17 cellular contexts compared by ENCODE assay signal in genomic region chr1:156738407-156738806, GRCh38. TPM values are rescaled to one million over a fixed set of nuclear protein-coding genes. Genes with fewer than 3 reads are reported as not detected.
DNase-seq lines count a peak whose midpoint lies in the region; ATAC-seq and TF ChIP-seq lines count a peak whose summit lies in the region.
"Had no signal": no experiment of that assay in that cellular context is flagged by ENCODE, and none has a peak within 500 bp of the region (broad histone marks: within the 10 kb centered on the region; RNA-seq: fewer than 3 reads in every experiment).

No MANE protein-coding gene starts in this region.

- no peak overlapping the region for H2BK120ac ChIP-seq in H9 (ENCODE audit: low read depth, low read length, poor library complexity, severe bottlenecking)

- H3K4me1 Mint-ChIP-seq in activated CD8-positive, alpha-beta memory T cell treated with anti-CD3 and anti-CD28 coated beads, Interleukin-2, amount 10 ng/mL, durations not matched to agents 7 days and 5 days, result peaks cover 40% of the 10 kb centered on the region
- peaks cover 3 to 36% (median 21%) of the 10 kb centered on the region in 4 donors for H3K4me1 Mint-ChIP-seq in CD4-positive, CD25-positive, alpha-beta regulatory T cell
- H3K4me1 Mint-ChIP-seq in H9, result peaks cover 14 to 19% of the 10 kb centered on the region in 2 experiments
- H3K4me1 Mint-ChIP-seq in memory B cell, result peaks cover 14% of the 10 kb centered on the region
- H3K4me1 Mint-ChIP-seq in T-cell, result peaks cover 31 to 37% (median 35%) of the 10 kb centered on the region in 3 donors

- no peak for DNase-seq in activated CD8-positive, alpha-beta memory T cell treated with anti-CD3 and anti-CD28 coated beads, Interleukin-2, amount 10 ng/mL, durations not matched to agents 7 days and 5 days
- no peak for DNase-seq in activated CD8-positive, alpha-beta memory T cell treated with anti-CD3 and anti-CD28 coated beads, Interleukin-2, amount 50 U/mL, for 48 hours
- DNase-seq in CD4-positive, CD25-positive, alpha-beta regulatory T cell, result no peak
- no peak for DNase-seq in H9
- DNase-seq in memory B cell (ENCODE audit: low spot score in 2 of 2), result no peak
- DNase-seq in D341Med (ENCODE audit: low spot score), result no peak
- no peak for DNase-seq in NCI-H1930 (lab: John Stamatoyannopoulos, UW)
- DNase-seq in T-cell, result no peak
- DNase-seq: AML-193, DMS153, EL, H7, NCI-H1436, NCI-H2081, NCI-H510A treated with DMSO at 0.1 percent for 48 hours, SHP77 treated with DMSO at 0.1 percent for 48 hours had no signal

- H3K27ac Mint-ChIP-seq in activated CD8-positive, alpha-beta memory T cell treated with anti-CD3 and anti-CD28 coated beads, Interleukin-2, amount 10 ng/mL, durations not matched to agents 7 days and 5 days, result peak overlapping the region; percentile 26
- H3K27ac Mint-ChIP-seq in CD4-positive, CD25-positive, alpha-beta regulatory T cell, result peak overlapping the region in 2 of 3 donors; percentile 31 to 68
- H3K27ac Mint-ChIP-seq in H9, result peak overlapping the region in 2 of 3 experiments; percentile 23 to 37; a peak in 1 of 7 replicates
- H3K27ac Mint-ChIP-seq in memory B cell, result peak overlapping the region; percentile 31
- peak overlapping the region in 1 of 2 donors; percentile 11 for H3K27ac Mint-ChIP-seq in T-cell

- no peaks in the 10 kb centered on the region for H3K79me1 ChIP-seq in H9 (ENCODE audit: insufficient read depth, low read depth, low read length, poor library complexity, severe bottlenecking)

- H2AFZ ChIP-seq in H9 (ENCODE audit: low read length), result no peak overlapping the region

- no peak overlapping the region for H3K4me3 Mint-ChIP-seq in activated CD8-positive, alpha-beta memory T cell treated with anti-CD3 and anti-CD28 coated beads, Interleukin-2, amount 10 ng/mL, durations not matched to agents 7 days and 5 days
- peak overlapping the region in 2 of 4 donors; percentile 66 to 80 for H3K4me3 Mint-ChIP-seq in CD4-positive, CD25-positive, alpha-beta regulatory T cell
- H3K4me3 Mint-ChIP-seq in H9 (no peak overlapping the region; a peak in 1 of 5 replicates), memory B cell (no peak overlapping the region), T-cell (no peak overlapping the region)

- no peak overlapping the region for H3K4me2 ChIP-seq in H9 (ENCODE audit: insufficient read depth, insufficient read length, low read length)
- H3K4me2 ChIP-seq: A549 had no signal

- no peak overlapping the region for H3K4me3 ChIP-seq in CD4-positive, CD25-positive, alpha-beta regulatory T cell (ENCODE audit: low read depth, low read length)
- H3K4me3 ChIP-seq: A549 had no signal

- peaks cover 31% of the 10 kb centered on the region for H3K36me3 Mint-ChIP-seq in activated CD8-positive, alpha-beta memory T cell treated with anti-CD3 and anti-CD28 coated beads, Interleukin-2, amount 10 ng/mL, durations not matched to agents 7 days and 5 days
- H3K36me3 Mint-ChIP-seq in CD4-positive, CD25-positive, alpha-beta regulatory T cell, result peaks cover 27% of the 10 kb centered on the region
- H3K36me3 Mint-ChIP-seq in H9 (ENCODE audit: insufficient read depth in 1 of 3, low read depth in 3 of 3) (peaks cover 7 to 32% (median 28%) of the 10 kb centered on the region in 3 experiments; a peak in 6 of 7 replicates), memory B cell (peaks cover 13% of the 10 kb centered on the region), T-cell (peaks cover 19% of the 10 kb centered on the region)

- no peak overlapping the region for H3K14ac ChIP-seq in H9 (ENCODE audit: insufficient read depth, low read length)

- no peaks in the 10 kb centered on the region for H4K20me1 ChIP-seq in H9 (ENCODE audit: control insufficient read depth, insufficient read depth, insufficient read length)

- no peak overlapping the region for H4K5ac ChIP-seq in H9 (ENCODE audit: insufficient read length, low read depth, low read length)

- no peaks in the 10 kb centered on the region for H3K9me3 Mint-ChIP-seq in activated CD8-positive, alpha-beta memory T cell treated with anti-CD3 and anti-CD28 coated beads, Interleukin-2, amount 10 ng/mL, durations not matched to agents 7 days and 5 days (ENCODE audit: low read depth)
- H3K9me3 Mint-ChIP-seq in CD4-positive, CD25-positive, alpha-beta regulatory T cell, result peaks cover 0 to 2% (median 0%) of the 10 kb centered on the region in 7 donors
- H3K9me3 Mint-ChIP-seq in H9, result no peaks in the 10 kb centered on the region; a peak in 1 of 5 replicates
- H3K9me3 Mint-ChIP-seq in memory B cell, result no peaks in the 10 kb centered on the region
- peaks cover 0 to 3% (median 0%) of the 10 kb centered on the region in 3 donors for H3K9me3 Mint-ChIP-seq in T-cell

- H3K18ac ChIP-seq in H9 (ENCODE audit: insufficient read length, low read depth, low read length), result no peak overlapping the region

- no peak overlapping the region for H4K8ac ChIP-seq in H9 (replicated peaks; ENCODE audit: insufficient read length, low read depth, low read length)

- no peak overlapping the region for H2BK12ac ChIP-seq in H9 (ENCODE audit: insufficient read length, low read depth, low read length)

- no peak overlapping the region for H2BK15ac ChIP-seq in H9 (ENCODE audit: low read depth, low read length)

- H2BK20ac ChIP-seq in H9 (ENCODE audit: low read depth, low read length, poor library complexity, severe bottlenecking), result no peak overlapping the region

- H3K36me3 ChIP-seq in CD4-positive, CD25-positive, alpha-beta regulatory T cell (ENCODE audit: control insufficient read depth, insufficient read depth, low read length), result peaks cover 10% of the 10 kb centered on the region

- H3K23ac ChIP-seq in H9 (ENCODE audit: insufficient read length, low read depth, low read length), result no peak overlapping the region

- no CpG with 5 or more reads among the region's 10 CpGs for WGBS in H9 (ENCODE audit: extremely low coverage, insufficient read length, low lambda C conversion rate)

- no peaks in the 10 kb centered on the region for H3K27me3 Mint-ChIP-seq in activated CD8-positive, alpha-beta memory T cell treated with anti-CD3 and anti-CD28 coated beads, Interleukin-2, amount 10 ng/mL, durations not matched to agents 7 days and 5 days
- H3K27me3 Mint-ChIP-seq in CD4-positive, CD25-positive, alpha-beta regulatory T cell, result no peaks in the 10 kb centered on the region
- H3K27me3 Mint-ChIP-seq in H9 (ENCODE audit: low read depth) (no peaks in the 10 kb centered on the region), memory B cell (no peaks in the 10 kb centered on the region), T-cell (no peaks in the 10 kb centered on the region)

- H4K91ac ChIP-seq in H9 (ENCODE audit: insufficient read length, low read depth, low read length), result no peak overlapping the region

- no peak overlapping the region for H3T11ph ChIP-seq in H9 (ENCODE audit: low read length)

- peaks cover 17% of the 10 kb centered on the region for H3K4me1 ChIP-seq in CD4-positive, CD25-positive, alpha-beta regulatory T cell (ENCODE audit: control insufficient read depth, insufficient read depth, low read length, poor library complexity, severe bottlenecking)
- no peaks in the 10 kb centered on the region for H3K4me1 ChIP-seq in H9 (ENCODE audit: insufficient read depth, low read length)

- no peak overlapping the region for H3K9ac ChIP-seq in H9 (ENCODE audit: extremely low read depth, insufficient read length, low read length)

- POLR2A ChIA-PET in T-cell (lab: Charles Lee), result interaction anchor here in 1 of 2 donors (0.9 kb wide), 1 partner anchor 19 kb away, joined by 3 read pairs; no protein-coding TSS in a partner anchor

- no peaks in the 10 kb centered on the region for H3K27me3 ChIP-seq in CD4-positive, CD25-positive, alpha-beta regulatory T cell (ENCODE audit: control insufficient read depth, insufficient read depth, low read length)
- H3K27me3 ChIP-seq in H9 (ENCODE audit: insufficient read depth, low read length), result no peaks in the 10 kb centered on the region

- no peak overlapping the region for H2AK5ac ChIP-seq in H9 (ENCODE audit: insufficient read length, low read length)

- H3K4ac ChIP-seq in H9 (ENCODE audit: low read depth, low read length), result no peak overlapping the region

- no peak for TF ChIP-seq CTCF in H9 (conservative IDR thresholded peaks at IDR 0.05)

- CTCF ChIA-PET in activated CD8-positive, alpha-beta memory T cell treated with anti-CD3 and anti-CD28 coated beads, Interleukin-2, amount 10 ng/mL, durations not matched to agents 7 days and 5 days (lab: Charles Lee), result interaction anchor here (1.1 to 5.6 kb wide), 3 partner anchors 12 to 122 kb away, joined by 9 to 37 read pairs (median 17); partner anchors contain the start of genes HDGF and NTRK1
- CTCF ChIA-PET in T-cell (lab: Charles Lee), result interaction anchor here in 1 of 2 donors (1.2 kb wide), 1 partner anchor 12 kb away, joined by 6 read pairs; no protein-coding TSS in a partner anchor

- no peak for ATAC-seq in activated CD8-positive, alpha-beta memory T cell treated with anti-CD3 and anti-CD28 coated beads, Interleukin-2, amount 10 ng/mL, durations not matched to agents 7 days and 5 days
- ATAC-seq in CD4-positive, CD25-positive, alpha-beta regulatory T cell (ENCODE audit: low read depth in 2 of 2), result no peak
- no peak for ATAC-seq in memory B cell (ENCODE audit: low read depth)
- no peak for ATAC-seq in T-cell (replicated peaks in 1 of 4)
- ATAC-seq: A549 had no signal

- H3K23me2 ChIP-seq in H9 (ENCODE audit: insufficient read length, low read depth, low read length, poor library complexity, severe bottlenecking), result peaks cover 5% of the 10 kb centered on the region

- H3K9me3 ChIP-seq in CD4-positive, CD25-positive, alpha-beta regulatory T cell (ENCODE audit: control insufficient read depth in 2 of 2, low read length in 2 of 2), result no peaks in the 10 kb centered on the region
- H3K9me3 ChIP-seq in H9 (ENCODE audit: control insufficient read depth, low read depth, low read length), result no peaks in the 10 kb centered on the region
- H3K9me3 ChIP-seq: A549 had no signal

- H3K27ac ChIP-seq in CD4-positive, CD25-positive, alpha-beta regulatory T cell (ENCODE audit: insufficient read depth, low read length, poor library complexity, severe bottlenecking), result no peak overlapping the region
- H3K27ac ChIP-seq in H9 (ENCODE audit: insufficient read length, low read depth, low read length), result no peak overlapping the region
- H3K27ac ChIP-seq: A549 had no signal

- H3K56ac ChIP-seq in H9 (ENCODE audit: insufficient read length, low read depth, low read length), result no peak overlapping the region

- no peaks in the 10 kb centered on the region for H3K79me2 ChIP-seq in H9 (ENCODE audit: insufficient read depth, low read length)

- no peak overlapping the region for H2BK5ac ChIP-seq in H9 (ENCODE audit: insufficient read length, low read length)

RNA-seq across cellular contexts. Expression of gene MRPL24, which starts 2.5 kb away (rescaled TPM):
- 10 to 100 TPM; 60.4 to 80.0 TPM for total RNA-seq in activated CD8-positive, alpha-beta memory T cell treated with anti-CD3 and anti-CD28 coated beads, Interleukin-2, amount 10 ng/mL, durations not matched to agents 7 days and 5 days
- total RNA-seq in CD4-positive, CD25-positive, alpha-beta regulatory T cell, result 18.2 TPM
- 10 to 100 TPM; 72.5 to 86.4 (median 79.3) TPM for polyA plus RNA-seq in CD4-positive, CD25-positive, alpha-beta regulatory T cell
- total RNA-seq in H9 (2021) (27.3 and 29.0 TPM in 2 replicates), T-cell (10 to 100 TPM; 23.8 to 66.6 (median 52.6) TPM)

RNA-seq across cellular contexts. Expression of gene ISG20L2, which starts 9.8 kb away (rescaled TPM):
- total RNA-seq in activated CD8-positive, alpha-beta memory T cell treated with anti-CD3 and anti-CD28 coated beads, Interleukin-2, amount 10 ng/mL, durations not matched to agents 7 days and 5 days, result 10 to 100 TPM; 56.0 to 70.3 TPM
- total RNA-seq in CD4-positive, CD25-positive, alpha-beta regulatory T cell, result 76.7 TPM
- polyA plus RNA-seq in CD4-positive, CD25-positive, alpha-beta regulatory T cell, result 10 to 100 TPM; 15.8 to 17.8 (median 17.0) TPM
- 52.4 and 57.6 TPM in 2 replicates for total RNA-seq in H9 (2021)
- total RNA-seq in T-cell, result 10 to 100 TPM; 35.3 to 63.7 (median 44.3) TPM

RNA-seq across cellular contexts. Expression of gene METTL25B, which starts 10.1 kb away (rescaled TPM):
- 10 to 100 TPM; 44.0 to 49.6 TPM for total RNA-seq in activated CD8-positive, alpha-beta memory T cell treated with anti-CD3 and anti-CD28 coated beads, Interleukin-2, amount 10 ng/mL, durations not matched to agents 7 days and 5 days
- 19.0 TPM for total RNA-seq in CD4-positive, CD25-positive, alpha-beta regulatory T cell
- polyA plus RNA-seq in CD4-positive, CD25-positive, alpha-beta regulatory T cell, result 1 to 10 TPM; 4.3 to 8.7 (median 7.2) TPM
- total RNA-seq in H9 (2021), result 24.4 and 26.2 TPM in 2 replicates
- total RNA-seq in T-cell, result 10 to 100 TPM; 13.0 to 36.1 (median 32.3) TPM

RNA-seq across cellular contexts. Expression of gene HDGF, which starts 13.1 kb away (rescaled TPM):
- total RNA-seq in activated CD8-positive, alpha-beta memory T cell treated with anti-CD3 and anti-CD28 coated beads, Interleukin-2, amount 10 ng/mL, durations not matched to agents 7 days and 5 days, result 100 to 1,000 TPM; 258 to 340 TPM
- total RNA-seq in CD4-positive, CD25-positive, alpha-beta regulatory T cell, result 87.6 TPM
- polyA plus RNA-seq in CD4-positive, CD25-positive, alpha-beta regulatory T cell, result 10 to 100 TPM; 26.9 to 50.2 (median 36.7) TPM
- total RNA-seq in H9 (2021), result 308 and 310 TPM in 2 replicates
- total RNA-seq in T-cell, result 100 to 1,000 TPM in 2 of 5 donors, 10 to 100 TPM in 3; 72.9 to 108 (median 90.3) TPM

RNA-seq across cellular contexts. Expression of gene PRCC, which starts 28.9 kb away (rescaled TPM):
- 10 to 100 TPM; 68.7 to 99.8 TPM for total RNA-seq in activated CD8-positive, alpha-beta memory T cell treated with anti-CD3 and anti-CD28 coated beads, Interleukin-2, amount 10 ng/mL, durations not matched to agents 7 days and 5 days
- total RNA-seq in CD4-positive, CD25-positive, alpha-beta regulatory T cell, result 67.8 TPM
- polyA plus RNA-seq in CD4-positive, CD25-positive, alpha-beta regulatory T cell, result 10 to 100 TPM; 35.5 to 43.3 (median 36.4) TPM
- total RNA-seq in H9 (2021) (129 TPM in 2 replicates), T-cell (10 to 100 TPM; 55.3 to 67.7 (median 65.4) TPM)
